In genomic region chr2:239299218-239299939, GRCh38 we compare ENCODE assay signal across 1 cellular context.
TF ChIP-seq lines count a peak whose summit lies in the region.

No MANE protein-coding gene starts in this region.

TF ChIP-seq in GM23338, 12 proteins besides CTCF, POLR2A, EP300 and RAD21 (continued from another document):
- TF ChIP-seq ZNF462 (CRISPR knock-in tag; IDR thresholded peaks at IDR 0.05) (no peak), ETS1 (IDR thresholded peaks at IDR 0.05) (no peak), STAT1 (IDR thresholded peaks at IDR 0.05; ENCODE audit: unreplicated experiment) (no peak), EZH2 (IDR thresholded peaks at IDR 0.05; ENCODE audit: low read depth, unreplicated experiment) (no peak), CREB1 (CRISPR knock-in tag; IDR thresholded peaks at IDR 0.05; ENCODE audit: low read depth) (no peak), POLR2AphosphoS5 (IDR thresholded peaks at IDR 0.05; ENCODE audit: low read depth) (no peak)
TF ChIP-seq in GM23338: peak in this region for 0.
